In the genomic region with DNA sequence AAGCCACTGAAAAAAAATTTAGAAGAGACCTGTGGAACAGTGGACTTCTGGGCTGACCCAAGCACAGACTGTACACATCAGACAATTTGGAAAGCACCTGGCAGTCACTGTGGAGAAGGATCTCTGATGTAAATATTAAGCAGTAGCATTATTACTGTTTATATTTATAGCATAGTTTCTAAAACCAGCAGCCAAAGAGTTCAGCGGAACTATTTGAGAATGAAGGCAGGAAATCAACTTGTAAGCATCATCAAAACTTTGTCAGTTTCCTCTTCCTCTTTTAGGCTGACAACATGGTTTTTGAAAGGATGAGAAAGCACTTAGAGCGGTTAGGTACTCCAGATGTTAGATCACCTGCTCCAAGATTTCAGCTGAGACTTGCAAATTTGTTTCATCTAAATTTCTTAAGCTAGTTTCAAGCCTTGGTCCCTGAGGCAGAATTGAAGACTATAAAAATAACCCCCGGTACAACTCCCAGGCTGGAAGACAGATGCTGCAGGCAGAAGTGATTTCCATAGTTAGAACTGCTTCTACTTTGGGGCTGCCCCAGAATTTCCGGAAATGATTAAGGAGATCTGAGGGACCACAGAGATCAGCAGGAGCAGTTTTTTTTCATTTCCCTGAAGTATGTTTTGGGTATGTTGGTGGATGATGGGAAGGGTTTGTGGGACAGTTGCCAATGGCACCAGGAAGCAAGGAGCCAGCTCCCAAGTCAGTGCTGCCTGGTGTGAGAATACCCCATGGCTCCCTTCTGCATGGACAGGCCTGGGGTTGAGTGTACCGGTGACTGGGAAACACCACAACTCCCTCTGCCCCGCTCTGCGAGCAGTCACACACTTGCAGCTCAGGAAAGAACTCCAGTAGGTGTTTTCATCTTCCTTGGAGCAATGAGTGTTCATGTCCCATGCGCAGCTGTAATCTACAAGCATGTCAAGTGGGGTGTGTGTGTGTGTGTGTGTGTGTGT, we compare ENCODE assay signal across 15 cellular contexts.
DNase-seq lines count a peak whose midpoint lies in the region; ATAC-seq and TF ChIP-seq lines count a peak whose summit lies in the region.
"Had no signal": no experiment of that assay in that cellular context is flagged by ENCODE, and none has a peak within 500 bp of the region (broad histone marks: within the 10 kb centered on the region; RNA-seq: fewer than 3 reads in every experiment).

No MANE protein-coding gene starts in this region.

- H3K4me1 ChIP-seq in left ventricle myocardium inferior (peaks cover 12% of the 10 kb centered on the region), colonic mucosa (no peaks in the 10 kb centered on the region)
- H3K4me1 ChIP-seq: neural progenitor cell, uterus had no signal

- ATAC-seq in GM18502 (IDR thresholded peaks at IDR 0.05; ENCODE audit: poor library complexity, unreplicated experiment): peak; percentile 85
- ATAC-seq in GM21390 (IDR thresholded peaks at IDR 0.05; ENCODE audit: unreplicated experiment): peak; percentile 93
- ATAC-seq in HG03521 (IDR thresholded peaks at IDR 0.05; ENCODE audit: unreplicated experiment): peak; percentile 65
- ATAC-seq: HCT116 had no signal

- H3K9me3 ChIP-seq in left ventricle myocardium inferior (replicated peaks): no peaks in the 10 kb centered on the region
- no peaks in the 10 kb centered on the region for H3K9me3 ChIP-seq in colonic mucosa
- H3K9me3 ChIP-seq: uterus had no signal

- H3K27me3 ChIP-seq in left ventricle myocardium inferior (ENCODE audit: low read depth) (no peaks in the 10 kb centered on the region), colonic mucosa (no peaks in the 10 kb centered on the region)
- H3K27me3 ChIP-seq: hepatocyte, neural progenitor cell, uterus had no signal

- DNase-seq in left ventricle myocardium inferior (no peak), cerebellum (ENCODE audit: low spot score) (no peak), colonic mucosa (no peak), NCI-H2196 treated with DMSO at 0.1 percent for 48 hours (lab: John Stamatoyannopoulos, UW; ENCODE audit: unreplicated experiment) (no peak), NCI-H2029 treated with DMSO at 0.1 percent for 48 hours (lab: John Stamatoyannopoulos, UW) (no peak)
- DNase-seq: DMS53, NCI-H1092 treated with DMSO at 0.1 percent for 48 hours, SIG-M5, uterus had no signal

- no peak overlapping the region for H3K9ac ChIP-seq in colonic mucosa (ENCODE audit: low read depth in 2 of 2, low read length in 2 of 2)
- H3K9ac ChIP-seq: neural progenitor cell had no signal

- TF ChIP-seq CTCF in left ventricle myocardium inferior (IDR thresholded peaks at IDR 0.05; ENCODE audit: borderline replicate concordance) (no peak), colonic mucosa (IDR thresholded peaks at IDR 0.05) (no peak)

- H3K36me3 ChIP-seq in left ventricle myocardium inferior (no peaks in the 10 kb centered on the region), colonic mucosa (no peaks in the 10 kb centered on the region)
- H3K36me3 ChIP-seq: neural progenitor cell, uterus had no signal

- peak overlapping the region; percentile 50 for H3K27ac ChIP-seq in left ventricle myocardium inferior (replicated peaks)
- H3K27ac ChIP-seq in colonic mucosa: no peak overlapping the region
- H3K27ac ChIP-seq: hepatocyte, neural progenitor cell, uterus had no signal

- H3K4me3 ChIP-seq in left ventricle myocardium inferior (no peak overlapping the region), colonic mucosa (no peak overlapping the region)
- H3K4me3 ChIP-seq: hepatocyte, neural progenitor cell, uterus had no signal

- intact Hi-C loops in left ventricle myocardium inferior (cut with micrococcal nuclease): no loop called here
- intact Hi-C loops in colonic mucosa (cut with DNase I): no loop called here
